ENCODE assay signal across 11 cellular contexts in genomic region chr2:54545700-54546450, GRCh38.
DNase-seq lines count a peak whose midpoint lies in the region; ATAC-seq, FAIRE-seq and TF ChIP-seq lines count a peak whose summit lies in the region.
"Had no signal": no experiment of that assay in that cellular context is flagged by ENCODE, and none has a peak within 500 bp of the region (broad histone marks: within the 10 kb centered on the region; RNA-seq: fewer than 3 reads in every experiment).

No MANE protein-coding gene starts in this region.

- no peaks in the 10 kb centered on the region for H3K36me3 ChIP-seq in bronchial epithelial cell (ENCODE audit: control insufficient read depth, insufficient read depth, low read length)

- H3K9me3 Mint-ChIP-seq in progenitor cell of endocrine pancreas (ENCODE audit: low read depth) = no peaks in the 10 kb centered on the region

- no peak overlapping the region for H3K4me3 Mint-ChIP-seq in progenitor cell of endocrine pancreas (ENCODE audit: low read depth)

- no peaks in the 10 kb centered on the region for H3K27me3 Mint-ChIP-seq in progenitor cell of endocrine pancreas

- FAIRE-seq in GM19239 (lab: Jason Lieb, UNC) (peak; percentile 84), bronchial epithelial cell (lab: Jason Lieb, UNC) (no peak)

- no peak for DNase-seq in GM19239 (ENCODE audit: insufficient read length, low spot score)
- peak; percentile 99 for DNase-seq in bronchial epithelial cell (ENCODE audit: low read depth)
- no peak for DNase-seq in progenitor cell of endocrine pancreas (ENCODE audit: low spot score, unreplicated experiment)
- no peak for DNase-seq in activated CD8-positive, alpha-beta memory T cell treated with anti-CD3 and anti-CD28 coated beads for 24 hours
- DNase-seq: heart right ventricle; NCI-H446 treated with DMSO at 0.1 percent for 48 hours; stimulated activated CD4-positive, alpha-beta T cell treated with anti-CD3 and anti-CD28 coated beads, Interleukin-12 subunit alpha, Interleukin-12 subunit beta, amount 100 ng/mL, for 4 hours had no signal

- H3K36me3 Mint-ChIP-seq in progenitor cell of endocrine pancreas (ENCODE audit: insufficient read depth) = no peaks in the 10 kb centered on the region

- H3K27me3 ChIP-seq in bronchial epithelial cell (ENCODE audit: control insufficient read depth, insufficient read depth, low read length) = no peaks in the 10 kb centered on the region
- H3K27me3 ChIP-seq: heart right ventricle had no signal

- TF ChIP-seq CTCF in bronchial epithelial cell (IDR thresholded peaks at IDR 0.05; ENCODE audit: insufficient read depth, low read length, severe bottlenecking) (no peak), progenitor cell of endocrine pancreas (IDR thresholded peaks at IDR 0.05; ENCODE audit: unreplicated experiment) (no peak)

- H3K4me1 Mint-ChIP-seq in progenitor cell of endocrine pancreas (ENCODE audit: low read depth) = peaks cover 26% of the 10 kb centered on the region

- ATAC-seq in HG03097 (IDR thresholded peaks at IDR 0.05; ENCODE audit: low FRiP score, unreplicated experiment) (peak; percentile 61), HG02884 (IDR thresholded peaks at IDR 0.05; ENCODE audit: unreplicated experiment) (no peak), HG02852 (IDR thresholded peaks at IDR 0.05; ENCODE audit: unreplicated experiment) (no peak), GM19328 (IDR thresholded peaks at IDR 0.05; ENCODE audit: unreplicated experiment) (no peak)

- no peak overlapping the region for H3K4me3 ChIP-seq in bronchial epithelial cell (ENCODE audit: low read depth, low read length)
- H3K4me3 ChIP-seq: heart right ventricle had no signal

- H3K27ac Mint-ChIP-seq in progenitor cell of endocrine pancreas = peak overlapping the region; percentile 81
